ENCODE assay signal across 14 cellular contexts in genomic region chr5:16812911-16813310, GRCh38.
DNase-seq lines count a peak whose midpoint lies in the region; ATAC-seq and TF ChIP-seq lines count a peak whose summit lies in the region.
"Had no signal": no experiment of that assay in that cellular context is flagged by ENCODE, and none has a peak within 500 bp of the region (broad histone marks: within the 10 kb centered on the region; RNA-seq: fewer than 3 reads in every experiment).

No MANE protein-coding gene starts in this region.

- DNase-seq in COR-L47 (lab: John Stamatoyannopoulos, UW) (peak; percentile 19), HT-29 (ENCODE audit: low spot score) (peak; percentile 77), astrocyte of the spinal cord (ENCODE audit: low read depth, low spot score) (peak; percentile 78), mesendoderm (peak; percentile 41), NCI-H1417 treated with DMSO at 0.1 percent for 48 hours (lab: John Stamatoyannopoulos, UW) (no peak), NOMO-1 treated with DMSO at 0.1 percent for 48 hours (lab: John Stamatoyannopoulos, UW; ENCODE audit: unreplicated experiment) (no peak)
- DNase-seq in activated naive CD4-positive, alpha-beta T cell treated with anti-CD3 and anti-CD28 coated beads for 36 hours, result no peak
- DNase-seq: activated CD4-positive, alpha-beta T cell treated with anti-CD3 and anti-CD28 coated beads for 36 hours; activated naive CD4-positive, alpha-beta T cell; NCI-H1436; SJCRH30; spleen had no signal

- H2AK5ac ChIP-seq in mesendoderm (ENCODE audit: low read length), result no peak overlapping the region

- no peak overlapping the region for H3K4me2 ChIP-seq in mesendoderm (ENCODE audit: low read length)

- no CpG with 5 or more reads among the region's 4 CpGs for WGBS in mesendoderm (ENCODE audit: extremely low coverage, insufficient coverage, low lambda C conversion rate)

- H3K36me3 Mint-ChIP-seq in activated naive CD4-positive, alpha-beta T cell treated with anti-CD3 and anti-CD28 coated beads for 36 hours (ENCODE audit: low read depth), result no peaks in the 10 kb centered on the region

- H3K36me3 ChIP-seq in mesendoderm (ENCODE audit: control insufficient read depth, insufficient read depth, low read length), result no peaks in the 10 kb centered on the region
- H3K36me3 ChIP-seq: SJCRH30, spleen had no signal

- no peak overlapping the region for H3K4me3 ChIP-seq in astrocyte of the spinal cord (ENCODE audit: low read depth, low read length)
- no peak overlapping the region for H3K4me3 ChIP-seq in mesendoderm (ENCODE audit: low read length)
- H3K4me3 ChIP-seq: SJCRH30, spleen had no signal

- no peak overlapping the region for H3K18ac ChIP-seq in mesendoderm (ENCODE audit: low read length)

- H3K27ac Mint-ChIP-seq in activated naive CD4-positive, alpha-beta T cell treated with anti-CD3 and anti-CD28 coated beads for 36 hours, result no peak overlapping the region
- H3K27ac Mint-ChIP-seq: activated CD4-positive, alpha-beta T cell treated with anti-CD3 and anti-CD28 coated beads for 36 hours had no signal

- H4K8ac ChIP-seq in mesendoderm (ENCODE audit: low read depth, low read length), result no peak overlapping the region

- H2BK5ac ChIP-seq in mesendoderm (ENCODE audit: low read length), result no peak overlapping the region

- H3K79me2 ChIP-seq in mesendoderm (ENCODE audit: control insufficient read depth, insufficient read depth, low read length), result no peaks in the 10 kb centered on the region

- no peak overlapping the region for H2BK120ac ChIP-seq in mesendoderm (ENCODE audit: low read depth, low read length)

- in situ Hi-C loops in astrocyte of the spinal cord (cut with HindIII; ENCODE audit: low sequenced_read_pairs), result no loop called here

- H3K4ac ChIP-seq in mesendoderm (ENCODE audit: low read depth, low read length), result no peak overlapping the region

- no peak overlapping the region for H2BK15ac ChIP-seq in mesendoderm (replicated peaks; ENCODE audit: low read depth)

- no peak overlapping the region for H3K9ac ChIP-seq in mesendoderm (ENCODE audit: low read length)

- H3K56ac ChIP-seq in mesendoderm (ENCODE audit: low read length), result no peak overlapping the region

- peak; percentile 15 for TF ChIP-seq CTCF in astrocyte of the spinal cord (IDR thresholded peaks at IDR 0.05; ENCODE audit: low read depth, low read length)

- H4K5ac ChIP-seq in mesendoderm (ENCODE audit: low read length), result no peak overlapping the region

- CTCF ChIA-PET in activated naive CD4-positive, alpha-beta T cell treated with anti-CD3 and anti-CD28 coated beads for 36 hours (lab: Charles Lee), result no interaction called here

- H3K4me3 Mint-ChIP-seq in activated naive CD4-positive, alpha-beta T cell treated with anti-CD3 and anti-CD28 coated beads for 36 hours, result no peak overlapping the region
- H3K4me3 Mint-ChIP-seq: activated CD4-positive, alpha-beta T cell treated with anti-CD3 and anti-CD28 coated beads for 36 hours had no signal

- H3K27me3 Mint-ChIP-seq in activated naive CD4-positive, alpha-beta T cell treated with anti-CD3 and anti-CD28 coated beads for 36 hours (ENCODE audit: low read depth), result peaks cover 7% of the 10 kb centered on the region

- H3K4me1 Mint-ChIP-seq in activated naive CD4-positive, alpha-beta T cell treated with anti-CD3 and anti-CD28 coated beads for 36 hours (ENCODE audit: low read depth), result no peaks in the 10 kb centered on the region
- H3K4me1 Mint-ChIP-seq: activated CD4-positive, alpha-beta T cell treated with anti-CD3 and anti-CD28 coated beads for 36 hours had no signal

- no peaks in the 10 kb centered on the region for H3K4me1 ChIP-seq in mesendoderm (ENCODE audit: control insufficient read depth, low read depth, low read length)
- H3K4me1 ChIP-seq: SJCRH30 had no signal

- H3K27me3 ChIP-seq in mesendoderm (ENCODE audit: insufficient read depth, low read length, poor library complexity), result no peaks in the 10 kb centered on the region
- H3K27me3 ChIP-seq: SJCRH30, spleen had no signal

- H3K79me1 ChIP-seq in mesendoderm (ENCODE audit: low read length), result peaks cover 3% of the 10 kb centered on the region

- intact Hi-C loops in activated naive CD4-positive, alpha-beta T cell treated with anti-CD3 and anti-CD28 coated beads for 36 hours (cut with micrococcal nuclease), result no loop called here

- H3K27ac ChIP-seq in mesendoderm (ENCODE audit: low read depth, low read length), result no peak overlapping the region
- H3K27ac ChIP-seq: C4-2B, SJCRH30 had no signal

- H3K9me3 Mint-ChIP-seq in activated naive CD4-positive, alpha-beta T cell treated with anti-CD3 and anti-CD28 coated beads for 36 hours, result no peaks in the 10 kb centered on the region

- no peak overlapping the region for H3K23ac ChIP-seq in mesendoderm (ENCODE audit: low read length)

- ATAC-seq in HG02678 (IDR thresholded peaks at IDR 0.05; ENCODE audit: unreplicated experiment), result no peak
- ATAC-seq: activated CD4-positive, alpha-beta T cell treated with anti-CD3 and anti-CD28 coated beads for 36 hours had no signal

Comparison
In these comparisons a context has a peak if more than half of its experiments do, and no peak if none do; other contexts are left out.
1. DNase-seq: peak in COR-L47 (single experiment), HT-29 (single experiment), astrocyte of the spinal cord (single experiment) and mesendoderm (single experiment); none in activated naive CD4-positive, alpha-beta T cell treated with anti-CD3 and anti-CD28 coated beads for 36 hours (single experiment), NCI-H1417 treated with DMSO at 0.1 percent for 48 hours (single experiment) and NOMO-1 treated with DMSO at 0.1 percent for 48 hours (single experiment).